Comparison of ENCODE assay signal across 1 cellular context in genomic region chr9:71096431-71097108, GRCh38.
TF ChIP-seq lines count a peak whose summit lies in the region.

No MANE protein-coding gene starts in this region.

TF ChIP-seq in HepG2, 621 proteins besides CTCF, POLR2A, EP300 and RAD21 (continued from another document and continues in another):
- TF ChIP-seq ARHGAP35 (CRISPR knock-in tag; IDR thresholded peaks at IDR 0.05; ENCODE audit: borderline replicate concordance) = no peak
- TF ChIP-seq ZNF44 (CRISPR knock-in tag; IDR thresholded peaks at IDR 0.05) = no peak
- peak; percentile 58; the same call in 1 of the 2 replicates for TF ChIP-seq THAP11 (CRISPR knock-in tag; IDR thresholded peaks at IDR 0.05)
- TF ChIP-seq ZFP90 (CRISPR knock-in tag; IDR thresholded peaks at IDR 0.05; ENCODE audit: borderline replicate concordance) = peak; percentile 78
- TF ChIP-seq FOXM1 (CRISPR knock-in tag; IDR thresholded peaks at IDR 0.05) = no peak
- no peak for TF ChIP-seq FOXO4 (CRISPR knock-in tag; conservative IDR thresholded peaks at IDR 0.05)
- no peak for TF ChIP-seq PREB (CRISPR knock-in tag; IDR thresholded peaks at IDR 0.05)
- no peak for TF ChIP-seq CENPT (CRISPR knock-in tag; IDR thresholded peaks at IDR 0.05; ENCODE audit: low read depth)
- TF ChIP-seq SRSF4 (IDR thresholded peaks at IDR 0.05; ENCODE audit: low read depth, low read length, poor library complexity, severe bottlenecking) = no peak
- peak; percentile 28; the same call in 1 of the 2 replicates for TF ChIP-seq ZNF770 (CRISPR knock-in tag; IDR thresholded peaks at IDR 0.05)
- peak; percentile 56; the same call in 1 of the 2 replicates for TF ChIP-seq NR2F2 (IDR thresholded peaks at IDR 0.05; ENCODE audit: borderline replicate concordance, low read depth)
- TF ChIP-seq ZFP82 (CRISPR knock-in tag; IDR thresholded peaks at IDR 0.05; ENCODE audit: borderline replicate concordance) = no peak
- 0 out of 2 replicates have a peak, but pooled peaks have one; percentile 61 for TF ChIP-seq ZBTB20 (CRISPR knock-in tag; IDR thresholded peaks at IDR 0.05; ENCODE audit: borderline replicate concordance, low read depth)
- no peak for TF ChIP-seq KLF15 (CRISPR knock-in tag; IDR thresholded peaks at IDR 0.05; ENCODE audit: borderline replicate concordance)
- no peak for TF ChIP-seq ZNF274 (CRISPR knock-in tag; IDR thresholded peaks at IDR 0.05)
- TF ChIP-seq IKZF1 (IDR thresholded peaks at IDR 0.05) = no peak
- TF ChIP-seq POLR2AphosphoS5 (IDR thresholded peaks at IDR 0.05; ENCODE audit: low read depth, low read length) = peak; percentile 51
- TF ChIP-seq ZBTB25 (CRISPR knock-in tag; IDR thresholded peaks at IDR 0.05) = no peak; the same call in 1 of the 2 replicates
- TF ChIP-seq ZNF576 (CRISPR knock-in tag; IDR thresholded peaks at IDR 0.05) = no peak
- no peak for TF ChIP-seq HMGA1 (CRISPR knock-in tag; conservative IDR thresholded peaks at IDR 0.05)
- TF ChIP-seq HMGXB3 (CRISPR knock-in tag; IDR thresholded peaks at IDR 0.05; ENCODE audit: borderline replicate concordance) = peak; percentile 95
- peak; percentile 58 for TF ChIP-seq GATAD1 (CRISPR knock-in tag; IDR thresholded peaks at IDR 0.05)
- TF ChIP-seq CHCHD3 (CRISPR knock-in tag; IDR thresholded peaks at IDR 0.05) = no peak
- no peak; the same call in 1 of the 2 replicates for TF ChIP-seq RORA (CRISPR knock-in tag; IDR thresholded peaks at IDR 0.05)
- no peak for TF ChIP-seq ZBTB1 (CRISPR knock-in tag; IDR thresholded peaks at IDR 0.05; ENCODE audit: borderline replicate concordance)
- no peak for TF ChIP-seq KLF12 (CRISPR knock-in tag; IDR thresholded peaks at IDR 0.05; ENCODE audit: borderline replicate concordance)
- TF ChIP-seq CSRNP2 (CRISPR knock-in tag; conservative IDR thresholded peaks at IDR 0.05; ENCODE audit: low read depth) = no peak
- no peak for TF ChIP-seq MAFG (CRISPR knock-in tag; IDR thresholded peaks at IDR 0.05)
- no peak for TF ChIP-seq RBM22 (optimal IDR thresholded peaks at IDR 0.05; ENCODE audit: low read length)
- TF ChIP-seq MLLT10 (CRISPR knock-in tag; IDR thresholded peaks at IDR 0.05) = no peak
- TF ChIP-seq MYNN (CRISPR knock-in tag; IDR thresholded peaks at IDR 0.05; ENCODE audit: low read depth) = no peak
- TF ChIP-seq REPIN1 (CRISPR knock-in tag; IDR thresholded peaks at IDR 0.05; ENCODE audit: borderline replicate concordance, low read depth) = peak; percentile 89; the same call in 1 of the 2 replicates
- peak; percentile 41; the same call in 1 of the 2 replicates for TF ChIP-seq ELF3 (CRISPR knock-in tag; IDR thresholded peaks at IDR 0.05)
- no peak for TF ChIP-seq DMTF1 (CRISPR knock-in tag; IDR thresholded peaks at IDR 0.05)
- TF ChIP-seq MYPOP (CRISPR knock-in tag; IDR thresholded peaks at IDR 0.05) = peak; percentile 63; the same call in 1 of the 2 replicates
- peak; percentile 81 for TF ChIP-seq CREM (IDR thresholded peaks at IDR 0.05)
- no peak for TF ChIP-seq CREM (CRISPR knock-in tag; IDR thresholded peaks at IDR 0.05)
- TF ChIP-seq HIVEP1 (CRISPR knock-in tag; IDR thresholded peaks at IDR 0.05) = no peak
- TF ChIP-seq ZBTB3 (CRISPR knock-in tag; IDR thresholded peaks at IDR 0.05; ENCODE audit: borderline replicate concordance, low read depth) = no peak
- TF ChIP-seq ZNF337 (CRISPR knock-in tag; IDR thresholded peaks at IDR 0.05; ENCODE audit: borderline replicate concordance, low read depth) = peak; percentile 69; the same call in 1 of the 2 replicates
- peak; percentile 95 for TF ChIP-seq NONO (IDR thresholded peaks at IDR 0.05)
- peak; percentile 87 for TF ChIP-seq NONO (CRISPR knock-in tag; conservative IDR thresholded peaks at IDR 0.05)
- no peak for TF ChIP-seq DMAP1 (CRISPR knock-in tag; IDR thresholded peaks at IDR 0.05)
- TF ChIP-seq ZNF430 (CRISPR knock-in tag; IDR thresholded peaks at IDR 0.05) = peak; percentile 56; the same call in 1 of the 2 replicates
- TF ChIP-seq ARID2 (CRISPR knock-in tag; IDR thresholded peaks at IDR 0.05; ENCODE audit: borderline replicate concordance) = peak; percentile 76; the same call in 1 of the 2 replicates
- no peak for TF ChIP-seq SP1 (IDR thresholded peaks at IDR 0.05)
- TF ChIP-seq SP1 (CRISPR knock-in tag; IDR thresholded peaks at IDR 0.05) = no peak
- no peak for TF ChIP-seq ATF7-NPFF (CRISPR knock-in tag; IDR thresholded peaks at IDR 0.05; ENCODE audit: low read depth)
- TF ChIP-seq ARNTL (CRISPR knock-in tag; IDR thresholded peaks at IDR 0.05) = peak; percentile 59; the same call in 1 of the 2 replicates
- no peak for TF ChIP-seq ZC3H13 (CRISPR knock-in tag; IDR thresholded peaks at IDR 0.05)
- TF ChIP-seq BHLHE40 (IDR thresholded peaks at IDR 0.05; ENCODE audit: low read length) = peak; percentile 30; the same call in 1 of the 2 replicates
- TF ChIP-seq HOMEZ (CRISPR knock-in tag; IDR thresholded peaks at IDR 0.05; ENCODE audit: low read depth) = peak; percentile 83
- TF ChIP-seq SMARCC2 (IDR thresholded peaks at IDR 0.05) = peak; percentile 67; the same call in 1 of the 2 replicates
- TF ChIP-seq PHF20 (CRISPR knock-in tag; IDR thresholded peaks at IDR 0.05) = no peak
- TF ChIP-seq AGO1 (IDR thresholded peaks at IDR 0.05; ENCODE audit: low read depth, low read length, poor library complexity, severe bottlenecking) = no peak
